In the genomic region with DNA sequence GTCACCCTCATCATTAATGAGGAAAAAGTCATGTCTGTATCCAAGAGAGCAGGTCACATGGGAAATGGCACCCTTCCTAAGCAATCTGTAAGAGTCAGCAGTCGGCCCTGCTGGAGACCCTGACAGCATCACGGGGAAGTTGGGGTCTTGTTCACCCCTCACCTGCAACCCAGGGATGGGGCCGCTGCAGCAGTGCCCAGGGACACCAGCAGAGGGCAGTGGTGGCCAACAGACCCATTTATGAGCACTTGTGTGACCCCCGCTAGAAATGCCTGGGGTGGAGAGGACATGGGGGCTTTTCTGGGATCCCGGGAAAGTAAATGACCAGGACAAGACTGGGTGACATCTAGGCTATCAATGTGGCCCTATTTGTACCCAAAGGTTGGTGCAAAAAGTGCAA, we compare ENCODE assay signal across 11 cellular contexts. TPM values are rescaled to one million over a fixed set of nuclear protein-coding genes. Genes with fewer than 3 reads are reported as not detected.
DNase-seq lines count a peak whose midpoint lies in the region; ATAC-seq and TF ChIP-seq lines count a peak whose summit lies in the region.
"Had no signal": no experiment of that assay in that cellular context is flagged by ENCODE, and none has a peak within 500 bp of the region (broad histone marks: within the 10 kb centered on the region; RNA-seq: fewer than 3 reads in every experiment).

No MANE protein-coding gene starts in this region.

- H3K9me2 ChIP-seq in PC-3 (replicated peaks; ENCODE audit: low read length), result no peaks in the 10 kb centered on the region

- H3K27me3 Mint-ChIP-seq in brain, result peaks cover 23% of the 10 kb centered on the region

- H3K4me3 ChIP-seq in PC-3 (ENCODE audit: low read length) (no peak overlapping the region), psoas muscle (no peak overlapping the region), vagina (no peak overlapping the region)

- no TSS peak for BruUV-seq in PC-3 (replicated peaks; lab: Mats Ljungman, UMichigan)

- CTCF ChIA-PET in PC-3 (lab: Charles Lee), result no interaction called here

- no peaks in the 10 kb centered on the region for H4K20me1 ChIP-seq in PC-3 (ENCODE audit: low read length)

- H3K27ac Mint-ChIP-seq in brain, result no peak overlapping the region
- H3K27ac Mint-ChIP-seq: activated B cell treated with CpG ODN at 0.5 μM for 24 hours had no signal

- H3K4me1 ChIP-seq in PC-3 (ENCODE audit: insufficient read depth, low read length) (no peaks in the 10 kb centered on the region), psoas muscle (no peaks in the 10 kb centered on the region), vagina (no peaks in the 10 kb centered on the region)

- H3K27me3 ChIP-seq in PC-3 (ENCODE audit: low read length), result no peaks in the 10 kb centered on the region
- no peaks in the 10 kb centered on the region for H3K27me3 ChIP-seq in psoas muscle (ENCODE audit: insufficient read depth in 3 of 3, low read length in 2 of 3)
- H3K27me3 ChIP-seq in vagina, result no peaks in the 10 kb centered on the region

- DNase-seq in ELF-1 (ENCODE audit: low read depth, low spot score) (peak; percentile 44), PC-3 (no peak), psoas muscle (no peak), vagina (ENCODE audit: extremely low spot score in 2 of 2) (no peak)
- DNase-seq: activated B cell treated with CpG ODN at 0.5 μM for 24 hours had no signal

- no peaks in the 10 kb centered on the region for H3K79me2 ChIP-seq in PC-3 (ENCODE audit: low read length)

- peak; percentile 87 for TF ChIP-seq CTCF in PC-3 (conservative IDR thresholded peaks at IDR 0.05; ENCODE audit: low read depth, low read length)
- peak; percentile 31 to 60 for TF ChIP-seq CTCF in brain (conservative IDR thresholded peaks at IDR 0.05)
- TF ChIP-seq CTCF in psoas muscle (IDR thresholded peaks at IDR 0.05), result peak; percentile 34
- peak in 1 of 3 experiments; percentile 13 for TF ChIP-seq CTCF in vagina (IDR thresholded peaks at IDR 0.05)

- ATAC-seq in PC-3 (no peak), psoas muscle (no peak), HG02884 (IDR thresholded peaks at IDR 0.05; ENCODE audit: unreplicated experiment) (no peak), GM21447 (IDR thresholded peaks at IDR 0.05; ENCODE audit: unreplicated experiment) (no peak), GM21723 (IDR thresholded peaks at IDR 0.05; ENCODE audit: unreplicated experiment) (no peak)

- no peak overlapping the region for H3K4me2 ChIP-seq in PC-3 (ENCODE audit: low read length)

- no peak overlapping the region for H2AFZ ChIP-seq in PC-3 (ENCODE audit: low read length)

- H3K9me3 Mint-ChIP-seq in brain, result peaks cover 0 to 12% (median 0%) of the 10 kb centered on the region in 5 experiments
- H3K9me3 Mint-ChIP-seq: activated B cell treated with CpG ODN at 0.5 μM for 24 hours had no signal

- no peak overlapping the region for H3K4me3 Mint-ChIP-seq in brain
- H3K4me3 Mint-ChIP-seq: activated B cell treated with CpG ODN at 0.5 μM for 24 hours had no signal

- H3K36me3 ChIP-seq in PC-3 (ENCODE audit: low read depth, low read length) (no peaks in the 10 kb centered on the region), psoas muscle (ENCODE audit: insufficient read depth in 1 of 2, low read depth in 1 of 2) (no peaks in the 10 kb centered on the region), vagina (no peaks in the 10 kb centered on the region)

- no peak overlapping the region for H3K9ac ChIP-seq in PC-3 (ENCODE audit: low read length)

- H3K9me3 ChIP-seq in PC-3 (ENCODE audit: low read length) (no peaks in the 10 kb centered on the region), psoas muscle (no peaks in the 10 kb centered on the region), vagina (no peaks in the 10 kb centered on the region)

- no peaks in the 10 kb centered on the region for H3F3A ChIP-seq in PC-3 (ENCODE audit: low read length, unreplicated experiment)

- POLR2A ChIA-PET in PC-3 (lab: Charles Lee; ENCODE audit: unreplicated experiment), result no interaction called here

- no peak for TF ChIP-seq POLR2A in vagina (IDR thresholded peaks at IDR 0.05)

- H3K4me1 Mint-ChIP-seq in brain, result no peaks in the 10 kb centered on the region
- H3K4me1 Mint-ChIP-seq: activated B cell treated with CpG ODN at 0.5 μM for 24 hours had no signal

- WGBS in psoas muscle, 3 donors, result 41 to 60% (median 48%) methylated on average over 5 of the region's 5 CpGs

- H3K27ac ChIP-seq in PC-3 (ENCODE audit: low read length) (no peak overlapping the region), psoas muscle (no peak overlapping the region), vagina (no peak overlapping the region)

- intact Hi-C loops in PC-3 (cut with micrococcal nuclease) (no loop called here), psoas muscle (cut with DNase I) (no loop called here), vagina (cut with DNase I) (loop anchor here (10.0 kb wide), 2 partner anchors 418 to 808 kb away; no protein-coding TSS in a partner anchor)

- H3K36me3 Mint-ChIP-seq in brain, result no peaks in the 10 kb centered on the region

RNA-seq across cellular contexts. Expression of a gene that starts 35.9 kb away (rescaled TPM):
- not detected in 2 replicates for total RNA-seq in PC-3 (2014; rRNA removed)
- polyA plus RNA-seq in brain (ENCODE audit: insufficient read depth, low read depth, low replicate concordance), result not detected
- not detected for total RNA-seq in psoas muscle
- polyA plus RNA-seq in psoas muscle, result not detected
- not detected for total RNA-seq in vagina
- total RNA-seq: activated B cell treated with CpG ODN at 0.5 μM for 24 hours, lower leg skin, urinary bladder had no signal
- polyA plus RNA-seq: urinary bladder had no signal
